Comparison of ENCODE assay signal across 18 cellular contexts in the genomic region with DNA sequence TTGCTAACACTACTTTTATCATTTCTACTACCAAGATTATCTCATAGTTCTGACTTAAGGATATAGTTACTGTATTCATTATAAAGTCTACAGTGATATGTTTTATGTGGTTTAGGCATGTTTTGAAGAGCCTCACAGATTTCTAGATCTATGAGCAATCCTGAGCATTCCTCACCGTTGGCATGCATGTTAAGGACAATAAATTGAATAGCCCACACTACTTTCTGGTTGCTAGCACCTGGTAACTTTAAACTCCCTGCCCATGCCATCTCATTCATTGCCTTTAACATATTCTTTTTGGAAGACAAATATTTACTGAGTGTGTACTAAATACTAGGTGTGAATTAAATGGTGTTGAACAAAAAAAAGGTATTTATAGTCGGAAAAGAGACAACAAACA.
"Had no signal": no experiment of that assay in that cellular context is flagged by ENCODE, and none has a peak within 500 bp of the region (broad histone marks: within the 10 kb centered on the region; RNA-seq: fewer than 3 reads in every experiment).

No MANE protein-coding gene starts in this region.

- H3K27me3 ChIP-seq: sigmoid colon had no signal

- H3K9me3 ChIP-seq: sigmoid colon, thoracic aorta had no signal

- H3K4me3 ChIP-seq: mucosa of descending colon, sigmoid colon, thoracic aorta had no signal

- DNase-seq: activated CD4-positive, alpha-beta memory T cell treated with anti-CD3 and anti-CD28 coated beads, Interleukin-2, amount 10 ng/mL, durations not matched to agents 7 days and 5 days; activated CD4-positive, alpha-beta T cell treated with anti-CD3 and anti-CD28 coated beads, Interleukin-2, amount 10 ng/mL, durations not matched to agents 24 days and 14 days; activated effector memory CD4-positive, alpha-beta T cell treated with anti-CD3 and anti-CD28 coated beads, Interleukin-2, amount 50 U/mL, for 16 hours; activated naive CD4-positive, alpha-beta T cell treated with anti-CD3 and anti-CD28 coated beads, Interleukin-2, amount 10 ng/mL, durations not matched to agents 7 days and 5 days; activated T-cell treated with anti-CD3 and anti-CD28 coated beads for 4 hours; amygdala; erythroblast; foreskin fibroblast; hypothalamus; left colon; mesenchymal stem cell; mucosa of descending colon; nucleus accumbens; sigmoid colon; stimulated activated CD4-positive, alpha-beta T cell treated with anti-CD3 and anti-CD28 coated beads, Interleukin-4, amount 100 ng/mL, for 24 hours; stimulated activated naive CD4-positive, alpha-beta T cell treated with Interleukin-2 at 50 U/mL for 16 hours had no signal

- H3K27me3 Mint-ChIP-seq: activated CD4-positive, alpha-beta memory T cell treated with anti-CD3 and anti-CD28 coated beads, Interleukin-2, amount 10 ng/mL, durations not matched to agents 7 days and 5 days; activated CD4-positive, alpha-beta T cell treated with anti-CD3 and anti-CD28 coated beads, Interleukin-2, amount 10 ng/mL, durations not matched to agents 24 days and 14 days; activated naive CD4-positive, alpha-beta T cell treated with anti-CD3 and anti-CD28 coated beads, Interleukin-2, amount 10 ng/mL, durations not matched to agents 7 days and 5 days; type B pancreatic cell had no signal

- H3K36me3 Mint-ChIP-seq: activated naive CD4-positive, alpha-beta T cell treated with anti-CD3 and anti-CD28 coated beads, Interleukin-2, amount 10 ng/mL, durations not matched to agents 7 days and 5 days; type B pancreatic cell had no signal

- H3K4me1 ChIP-seq: sigmoid colon had no signal

- ATAC-seq: left colon, mucosa of descending colon had no signal

- H3K27ac Mint-ChIP-seq: activated CD4-positive, alpha-beta memory T cell treated with anti-CD3 and anti-CD28 coated beads, Interleukin-2, amount 10 ng/mL, durations not matched to agents 7 days and 5 days; activated CD4-positive, alpha-beta T cell treated with anti-CD3 and anti-CD28 coated beads, Interleukin-2, amount 10 ng/mL, durations not matched to agents 24 days and 14 days; activated naive CD4-positive, alpha-beta T cell treated with anti-CD3 and anti-CD28 coated beads, Interleukin-2, amount 10 ng/mL, durations not matched to agents 7 days and 5 days; type B pancreatic cell had no signal

- H3K27ac ChIP-seq: sigmoid colon, thoracic aorta had no signal

- H3K9me3 Mint-ChIP-seq: type B pancreatic cell had no signal

- H3K36me3 ChIP-seq: sigmoid colon, thoracic aorta had no signal

- H3K4me3 Mint-ChIP-seq: activated CD4-positive, alpha-beta memory T cell treated with anti-CD3 and anti-CD28 coated beads, Interleukin-2, amount 10 ng/mL, durations not matched to agents 7 days and 5 days; activated CD4-positive, alpha-beta T cell treated with anti-CD3 and anti-CD28 coated beads, Interleukin-2, amount 10 ng/mL, durations not matched to agents 24 days and 14 days; activated naive CD4-positive, alpha-beta T cell treated with anti-CD3 and anti-CD28 coated beads, Interleukin-2, amount 10 ng/mL, durations not matched to agents 7 days and 5 days; type B pancreatic cell had no signal

- H3K4me1 Mint-ChIP-seq: activated CD4-positive, alpha-beta memory T cell treated with anti-CD3 and anti-CD28 coated beads, Interleukin-2, amount 10 ng/mL, durations not matched to agents 7 days and 5 days; activated CD4-positive, alpha-beta T cell treated with anti-CD3 and anti-CD28 coated beads, Interleukin-2, amount 10 ng/mL, durations not matched to agents 24 days and 14 days; activated naive CD4-positive, alpha-beta T cell treated with anti-CD3 and anti-CD28 coated beads, Interleukin-2, amount 10 ng/mL, durations not matched to agents 7 days and 5 days had no signal
